Comparison of ENCODE assay signal across 38 cellular contexts in the genomic region with DNA sequence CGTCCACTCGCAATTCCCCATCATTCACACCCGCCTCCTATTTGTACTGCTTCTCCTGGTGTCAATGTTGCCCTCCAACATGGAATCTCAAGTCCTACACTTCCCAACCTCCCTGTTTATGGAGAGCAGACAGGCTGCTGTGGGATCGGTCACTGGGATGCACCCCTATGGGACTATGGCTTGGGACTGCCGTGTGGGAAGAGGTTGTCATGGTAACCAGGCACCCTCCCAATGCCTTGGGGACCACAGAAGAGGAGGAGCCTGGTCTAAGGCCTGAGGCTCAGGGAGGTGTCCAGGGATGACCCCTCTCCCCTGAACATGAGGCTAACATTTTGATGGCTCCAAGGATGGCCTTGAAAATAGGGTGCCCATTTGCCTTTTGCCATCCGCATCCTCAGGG.
"Had no signal": no experiment of that assay in that cellular context is flagged by ENCODE, and none has a peak within 500 bp of the region (broad histone marks: within the 10 kb centered on the region; RNA-seq: fewer than 3 reads in every experiment).

No MANE protein-coding gene starts in this region.

- DNase-seq: activated CD4-positive, alpha-beta memory T cell treated with anti-CD3 and anti-CD28 coated beads for 36 hours; activated CD4-positive, alpha-beta T cell treated with anti-CD3 and anti-CD28 coated beads for 1 hour; activated CD4-positive, alpha-beta T cell treated with anti-CD3 and anti-CD28 coated beads for 36 hours; activated CD4-positive, alpha-beta T cell treated with anti-CD3 and anti-CD28 coated beads, Interleukin-2, amount 10 ng/mL, durations not matched to agents 24 days and 14 days; activated CD4-positive, alpha-beta T cell treated with anti-CD3 and anti-CD28 coated beads, Interleukin-2, amount 50 U/mL, for 1 hour; activated CD4-positive, alpha-beta T cell treated with anti-CD3 and anti-CD28 coated beads, Interleukin-2, amount 50 U/mL, for 4 hours; activated CD4-positive, CD25-positive, alpha-beta regulatory T cell; activated CD8-positive, alpha-beta memory T cell treated with anti-CD3 and anti-CD28 coated beads, Interleukin-2, amount 50 U/mL, for 4 hours; activated CD8-positive, alpha-beta T cell treated with anti-CD3 and anti-CD28 coated beads for 36 hours; activated effector memory CD4-positive, alpha-beta T cell treated with anti-CD3 and anti-CD28 coated beads, Interleukin-2, amount 50 U/mL, for 16 hours; activated gamma-delta T cell treated with Interleukin-2 at 50 U/mL for 16 hours; activated naive CD4-positive, alpha-beta T cell; activated naive CD4-positive, alpha-beta T cell treated with anti-CD3 and anti-CD28 coated beads for 36 hours; activated naive CD4-positive, alpha-beta T cell treated with anti-CD3 and anti-CD28 coated beads, Interleukin-2, amount 50 U/mL, for 16 hours; activated naive CD8-positive, alpha-beta T cell treated with anti-CD3 and anti-CD28 coated beads for 36 hours; activated T-cell treated with anti-CD3 and anti-CD28 coated beads for 4 hours; activated T-cell treated with anti-CD3 and anti-CD28 coated beads, Interleukin-2, amount 50 U/mL, for 1 hour; activated T-cell treated with anti-CD3 and anti-CD28 coated beads, Interleukin-2, amount 50 U/mL, for 4 hours; activated T-cell treated with anti-CD3 and anti-CD28 coated beads, Interleukin-2, amount 50 U/mL, for 72 hours; adrenal gland; amniotic stem cell; aorta; body of pancreas; brain microvascular endothelial cell; central memory CD4-positive, alpha-beta T cell; T-cell; T-helper 2 cell; T-helper 9 cell; WERI-Rb-1 had no signal

- FAIRE-seq: astrocyte had no signal

- H3K27me3 ChIP-seq: adrenal gland, body of pancreas, brain microvascular endothelial cell, breast epithelium, cardiac muscle cell had no signal

- H3K9me3 Mint-ChIP-seq: activated CD4-positive, alpha-beta memory T cell treated with anti-CD3 and anti-CD28 coated beads for 36 hours; activated CD4-positive, alpha-beta T cell treated with anti-CD3 and anti-CD28 coated beads, Interleukin-2, amount 10 ng/mL, durations not matched to agents 24 days and 14 days; activated CD8-positive, alpha-beta T cell treated with anti-CD3 and anti-CD28 coated beads for 36 hours; activated naive CD4-positive, alpha-beta T cell treated with anti-CD3 and anti-CD28 coated beads for 36 hours; activated naive CD4-positive, alpha-beta T cell treated with anti-CD3 and anti-CD28 coated beads, Interleukin-2, amount 50 U/mL, for 72 hours; activated naive CD8-positive, alpha-beta T cell treated with anti-CD3 and anti-CD28 coated beads for 36 hours; activated T-cell treated with anti-CD3 and anti-CD28 coated beads, Interleukin-2, amount 50 U/mL, for 4 hours; activated T-cell treated with anti-CD3 and anti-CD28 coated beads, Interleukin-2, amount 50 U/mL, for 72 hours; activated T-helper 1 cell treated with anti-CD3 and anti-CD28 coated beads, Interleukin-12 subunit alpha, Interleukin-12 subunit beta, Interleukin-2, Interleukin-4 antibody, amounts not matched to agents 30 ng/mL and 10 ng/mL and 1 ng/mL, durations not matched to agents 14 hours and 24 hours and 36 hours; activated T-helper 17 cell treated with anti-CD3 and anti-CD28 coated beads, Interleukin-2, amount 50 U/mL, for 72 hours; T-cell; T-helper 2 cell treated with Interferon-gamma antibody and Interleukin-4, amounts not matched to agents 5 μg/mL and 100 μg/mL, for 36 hours had no signal

- H3K36me3 ChIP-seq: adrenal gland, brain microvascular endothelial cell, breast epithelium, cardiac muscle cell, WERI-Rb-1 had no signal

- H3K4me3 ChIP-seq: adrenal gland, body of pancreas, breast epithelium, cardiac muscle cell had no signal

- H3K4me1 ChIP-seq: adrenal gland, body of pancreas, breast epithelium had no signal

- H3K9me3 ChIP-seq: adrenal gland, body of pancreas had no signal

- ATAC-seq: activated CD4-positive, alpha-beta T cell treated with anti-CD3 and anti-CD28 coated beads for 36 hours; activated CD4-positive, CD25-positive, alpha-beta regulatory T cell treated with anti-CD3 and anti-CD28 coated beads, Interleukin-2, amount 50 U/mL, for 24 hours; activated CD8-positive, alpha-beta T cell treated with anti-CD3 and anti-CD28 coated beads for 36 hours; activated naive CD4-positive, alpha-beta T cell treated with anti-CD3 and anti-CD28 coated beads, Interleukin-2, amount 50 U/mL, for 72 hours; activated T-cell treated with anti-CD3 and anti-CD28 coated beads, Interleukin-2, amount 50 U/mL, for 4 hours; activated T-cell treated with anti-CD3 and anti-CD28 coated beads, Interleukin-2, amount 50 U/mL, for 72 hours; activated T-helper 17 cell treated with anti-CD3 and anti-CD28 coated beads, Interleukin-2, amount 50 U/mL, for 72 hours; body of pancreas; T-cell; WTC11 had no signal

- H3K27ac ChIP-seq: adrenal gland, body of pancreas, brain microvascular endothelial cell, breast epithelium, cardiac muscle cell, WERI-Rb-1 had no signal

- H3K27ac Mint-ChIP-seq: activated CD4-positive, alpha-beta memory T cell treated with anti-CD3 and anti-CD28 coated beads for 36 hours; activated CD4-positive, alpha-beta T cell treated with anti-CD3 and anti-CD28 coated beads for 36 hours; activated CD4-positive, alpha-beta T cell treated with anti-CD3 and anti-CD28 coated beads, Interleukin-2, amount 10 ng/mL, durations not matched to agents 24 days and 14 days; activated CD8-positive, alpha-beta T cell treated with anti-CD3 and anti-CD28 coated beads for 36 hours; activated naive CD4-positive, alpha-beta T cell treated with anti-CD3 and anti-CD28 coated beads for 36 hours; activated naive CD8-positive, alpha-beta T cell treated with anti-CD3 and anti-CD28 coated beads for 36 hours; activated T-cell treated with anti-CD3 and anti-CD28 coated beads, Interleukin-2, amount 50 U/mL, for 72 hours; activated T-helper 1 cell treated with anti-CD3 and anti-CD28 coated beads, Interleukin-12 subunit alpha, Interleukin-12 subunit beta, Interleukin-2, Interleukin-4 antibody, amounts not matched to agents 30 ng/mL and 10 ng/mL and 1 ng/mL, durations not matched to agents 14 hours and 24 hours and 36 hours; activated T-helper 17 cell treated with anti-CD3 and anti-CD28 coated beads, Interleukin-2, amount 50 U/mL, for 72 hours; T-cell; T-helper 2 cell treated with Interferon-gamma antibody and Interleukin-4, amounts not matched to agents 5 μg/mL and 100 μg/mL, for 36 hours; WTC11 had no signal

- H3K27me3 Mint-ChIP-seq: activated CD4-positive, alpha-beta memory T cell treated with anti-CD3 and anti-CD28 coated beads for 36 hours; activated CD4-positive, alpha-beta T cell treated with anti-CD3 and anti-CD28 coated beads for 36 hours; activated CD8-positive, alpha-beta T cell treated with anti-CD3 and anti-CD28 coated beads for 36 hours; activated naive CD8-positive, alpha-beta T cell treated with anti-CD3 and anti-CD28 coated beads for 36 hours had no signal

- H3K4me1 Mint-ChIP-seq: activated CD4-positive, alpha-beta T cell treated with anti-CD3 and anti-CD28 coated beads for 36 hours; activated CD4-positive, alpha-beta T cell treated with anti-CD3 and anti-CD28 coated beads, Interleukin-2, amount 10 ng/mL, durations not matched to agents 24 days and 14 days; activated naive CD8-positive, alpha-beta T cell treated with anti-CD3 and anti-CD28 coated beads for 36 hours; activated T-helper 17 cell treated with anti-CD3 and anti-CD28 coated beads, Interleukin-2, amount 50 U/mL, for 72 hours; T-cell had no signal

- H3K36me3 Mint-ChIP-seq: activated CD4-positive, alpha-beta memory T cell treated with anti-CD3 and anti-CD28 coated beads for 36 hours; activated naive CD4-positive, alpha-beta T cell treated with anti-CD3 and anti-CD28 coated beads, Interleukin-2, amount 50 U/mL, for 72 hours; activated naive CD8-positive, alpha-beta T cell treated with anti-CD3 and anti-CD28 coated beads for 36 hours; T-cell; WTC11 had no signal

- H3K4me3 Mint-ChIP-seq: activated CD4-positive, alpha-beta memory T cell treated with anti-CD3 and anti-CD28 coated beads for 36 hours; activated CD4-positive, alpha-beta T cell treated with anti-CD3 and anti-CD28 coated beads for 36 hours; activated CD4-positive, alpha-beta T cell treated with anti-CD3 and anti-CD28 coated beads, Interleukin-2, amount 10 ng/mL, durations not matched to agents 24 days and 14 days; activated CD8-positive, alpha-beta T cell treated with anti-CD3 and anti-CD28 coated beads for 36 hours; activated naive CD4-positive, alpha-beta T cell treated with anti-CD3 and anti-CD28 coated beads for 36 hours; activated naive CD8-positive, alpha-beta T cell treated with anti-CD3 and anti-CD28 coated beads for 36 hours; activated T-cell treated with anti-CD3 and anti-CD28 coated beads, Interleukin-2, amount 50 U/mL, for 4 hours; activated T-cell treated with anti-CD3 and anti-CD28 coated beads, Interleukin-2, amount 50 U/mL, for 72 hours; activated T-helper 1 cell treated with anti-CD3 and anti-CD28 coated beads, Interleukin-12 subunit alpha, Interleukin-12 subunit beta, Interleukin-2, Interleukin-4 antibody, amounts not matched to agents 30 ng/mL and 10 ng/mL and 1 ng/mL, durations not matched to agents 14 hours and 24 hours and 36 hours; activated T-helper 17 cell treated with anti-CD3 and anti-CD28 coated beads, Interleukin-2, amount 50 U/mL, for 72 hours; T-cell; T-helper 2 cell treated with Interferon-gamma antibody and Interleukin-4, amounts not matched to agents 5 μg/mL and 100 μg/mL, for 36 hours; WTC11 had no signal
